In the genomic region with DNA sequence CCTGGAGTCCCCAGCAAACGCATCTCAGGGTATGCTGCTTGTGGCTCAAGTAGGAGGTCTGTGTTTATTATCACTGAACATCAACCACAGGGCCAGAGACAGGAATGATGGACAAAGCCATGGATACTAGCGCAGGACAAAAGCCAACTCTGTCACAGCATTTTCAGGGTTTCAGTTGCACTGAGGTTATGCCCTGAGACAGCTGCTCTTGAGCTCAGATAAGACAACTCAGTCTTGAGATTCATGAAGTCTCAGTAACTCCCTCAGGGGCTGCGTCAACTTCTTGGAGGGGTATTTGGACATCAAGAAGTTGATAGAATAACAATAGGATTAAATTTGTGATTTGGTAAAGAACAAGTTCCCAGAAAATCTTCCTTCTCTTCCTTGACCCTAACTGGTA, we compare ENCODE assay signal across 18 cellular contexts.
"Had no signal": no experiment of that assay in that cellular context is flagged by ENCODE, and none has a peak within 500 bp of the region (broad histone marks: within the 10 kb centered on the region; RNA-seq: fewer than 3 reads in every experiment).

No MANE protein-coding gene starts in this region.

- ATAC-seq: activated CD8-positive, alpha-beta T cell treated with anti-CD3 and anti-CD28 coated beads, Interleukin-2, amount 10 ng/mL, durations not matched to agents 7 days and 5 days; mucosa of descending colon; natural killer cell treated with Interleukin-12 subunit alpha and Interleukin-12 subunit beta and Interleukin-15 and Interleukin-18, amount 100 ng/mL, for 72 hours; right lobe of liver; stimulated activated naive B cell treated with anti-CD40 and anti-IgM and Interleukin-4, amounts not matched to agents 10 μg/mL and 1 μg/mL and 100 μg/mL, for 72 hours had no signal

- FAIRE-seq: colon, frontal cortex had no signal

- H3K27me3 Mint-ChIP-seq: type B pancreatic cell had no signal

- H3K27ac ChIP-seq: right lobe of liver had no signal

- H3K27ac Mint-ChIP-seq: activated CD8-positive, alpha-beta T cell treated with anti-CD3 and anti-CD28 coated beads, Interleukin-2, amount 10 ng/mL, durations not matched to agents 7 days and 5 days; activated naive CD8-positive, alpha-beta T cell treated with anti-CD3 and anti-CD28 coated beads, Interleukin-2, amount 10 ng/mL, durations not matched to agents 7 days and 5 days; natural killer cell treated with Interleukin-12 subunit alpha and Interleukin-12 subunit beta and Interleukin-15 and Interleukin-18, amount 100 ng/mL, for 72 hours; stimulated activated naive B cell treated with anti-CD40 and anti-IgM and Interleukin-4, amounts not matched to agents 10 μg/mL and 1 μg/mL and 100 μg/mL, for 72 hours; T-helper 1 cell treated with Interleukin-12 subunit alpha and Interleukin-12 subunit beta and Interleukin-4 antibody, amounts not matched to agents 30 μg/mL and 1 μg/mL, for 36 hours; type B pancreatic cell had no signal

- H3K4me1 Mint-ChIP-seq: activated naive CD8-positive, alpha-beta T cell treated with anti-CD3 and anti-CD28 coated beads, Interleukin-2, amount 10 ng/mL, durations not matched to agents 7 days and 5 days; stimulated activated naive B cell treated with anti-CD40 and anti-IgM and Interleukin-4, amounts not matched to agents 10 μg/mL and 1 μg/mL and 100 μg/mL, for 72 hours had no signal

- H3K4me3 ChIP-seq: ascending aorta, mucosa of descending colon, right lobe of liver had no signal

- H3K9me3 Mint-ChIP-seq: activated naive CD8-positive, alpha-beta T cell treated with anti-CD3 and anti-CD28 coated beads, Interleukin-2, amount 10 ng/mL, durations not matched to agents 7 days and 5 days; natural killer cell treated with Interleukin-12 subunit alpha and Interleukin-12 subunit beta and Interleukin-15 and Interleukin-18, amount 100 ng/mL, for 72 hours; stimulated activated naive B cell treated with anti-CD40 and anti-IgM and Interleukin-4, amounts not matched to agents 10 μg/mL and 1 μg/mL and 100 μg/mL, for 72 hours; T-helper 1 cell treated with Interleukin-12 subunit alpha and Interleukin-12 subunit beta and Interleukin-4 antibody, amounts not matched to agents 30 μg/mL and 1 μg/mL, for 36 hours; type B pancreatic cell had no signal

- H3K36me3 Mint-ChIP-seq: activated naive CD8-positive, alpha-beta T cell treated with anti-CD3 and anti-CD28 coated beads, Interleukin-2, amount 10 ng/mL, durations not matched to agents 7 days and 5 days; natural killer cell treated with Interleukin-12 subunit alpha and Interleukin-12 subunit beta and Interleukin-15 and Interleukin-18, amount 100 ng/mL, for 72 hours; stimulated activated naive B cell treated with anti-CD40 and anti-IgM and Interleukin-4, amounts not matched to agents 10 μg/mL and 1 μg/mL and 100 μg/mL, for 72 hours; type B pancreatic cell had no signal

- H3K27me3 ChIP-seq: ascending aorta, right lobe of liver had no signal

- H3K36me3 ChIP-seq: ascending aorta, right lobe of liver had no signal

- H3K4me3 Mint-ChIP-seq: activated CD8-positive, alpha-beta T cell treated with anti-CD3 and anti-CD28 coated beads, Interleukin-2, amount 10 ng/mL, durations not matched to agents 7 days and 5 days; activated naive CD8-positive, alpha-beta T cell treated with anti-CD3 and anti-CD28 coated beads, Interleukin-2, amount 10 ng/mL, durations not matched to agents 7 days and 5 days; natural killer cell treated with Interleukin-12 subunit alpha and Interleukin-12 subunit beta and Interleukin-15 and Interleukin-18, amount 100 ng/mL, for 72 hours; stimulated activated naive B cell treated with anti-CD40 and anti-IgM and Interleukin-4, amounts not matched to agents 10 μg/mL and 1 μg/mL and 100 μg/mL, for 72 hours; T-helper 1 cell treated with Interleukin-12 subunit alpha and Interleukin-12 subunit beta and Interleukin-4 antibody, amounts not matched to agents 30 μg/mL and 1 μg/mL, for 36 hours; type B pancreatic cell had no signal

- H3K9me3 ChIP-seq: ascending aorta, mucosa of descending colon, right lobe of liver had no signal

- DNase-seq: activated CD4-positive, alpha-beta T cell treated with anti-CD3 and anti-CD28 coated beads for 4 hours; activated CD8-positive, alpha-beta memory T cell treated with anti-CD3 and anti-CD28 coated beads, Interleukin-2, amount 50 U/mL, for 48 hours; activated CD8-positive, alpha-beta T cell treated with anti-CD3 and anti-CD28 coated beads, Interleukin-2, amount 10 ng/mL, durations not matched to agents 7 days and 5 days; activated naive CD8-positive, alpha-beta T cell treated with anti-CD3 and anti-CD28 coated beads, Interleukin-2, amount 10 ng/mL, durations not matched to agents 7 days and 5 days; effector CD4-positive, alpha-beta T cell; hippocampal formation; mammary epithelial cell; right lobe of liver; stimulated activated CD4-positive, alpha-beta T cell treated with anti-CD3 and anti-CD28 coated beads, Interleukin-2, amount 100 ng/mL, for 24 hours; stimulated activated naive B cell treated with anti-CD40 and anti-IgM and Interleukin-4, amounts not matched to agents 10 μg/mL and 1 μg/mL and 100 μg/mL, for 72 hours; substantia nigra had no signal
